Comparison of ENCODE assay signal across 24 cellular contexts in the genomic region with DNA sequence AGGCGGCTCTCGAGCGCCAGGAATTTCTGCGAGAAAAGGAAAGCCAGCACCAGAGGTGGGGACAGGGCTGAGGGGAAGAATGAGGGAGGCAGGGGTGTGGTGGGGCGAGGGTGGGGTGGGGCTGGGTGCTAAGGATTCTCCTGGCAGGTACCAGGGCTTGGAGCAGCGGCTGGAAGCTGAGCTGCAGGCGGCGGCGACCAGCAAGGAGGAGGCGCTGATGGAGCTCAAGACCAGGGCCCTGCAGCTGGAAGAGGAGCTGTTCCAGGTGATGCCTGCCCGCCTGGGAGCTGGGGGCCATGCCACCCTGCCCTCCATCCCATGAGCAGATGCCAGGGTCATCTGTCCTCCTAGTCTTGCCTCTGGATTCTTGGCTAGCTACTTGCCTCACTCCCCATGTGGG.
"Had no signal": no experiment of that assay in that cellular context is flagged by ENCODE, and none has a peak within 500 bp of the region (broad histone marks: within the 10 kb centered on the region; RNA-seq: fewer than 3 reads in every experiment).

No MANE protein-coding gene starts in this region.

- FAIRE-seq: HepG2, RCC 7860 had no signal

- H3K4me3 Mint-ChIP-seq: T-cell; T-helper 1 cell treated with Interleukin-12 subunit alpha and Interleukin-12 subunit beta and Interleukin-4 antibody, amounts not matched to agents 30 μg/mL and 1 μg/mL, for 36 hours had no signal

- H3K27me3 ChIP-seq: MG63 had no signal

- H3K9me3 ChIP-seq: MG63 had no signal

- H3K9me3 Mint-ChIP-seq: T-cell; T-helper 1 cell treated with Interleukin-12 subunit alpha and Interleukin-12 subunit beta and Interleukin-4 antibody, amounts not matched to agents 30 μg/mL and 1 μg/mL, for 36 hours had no signal

- ATAC-seq: HepG2, T-cell had no signal

- H3K27me3 Mint-ChIP-seq: T-cell had no signal

- H3K36me3 ChIP-seq: MG63 had no signal

- H3K27ac Mint-ChIP-seq: T-helper 1 cell treated with Interleukin-12 subunit alpha and Interleukin-12 subunit beta and Interleukin-4 antibody, amounts not matched to agents 30 μg/mL and 1 μg/mL, for 36 hours had no signal

- H3K4me3 ChIP-seq: MG63 had no signal

- DNase-seq: IMR-90, Karpas-422, KG1, MG63, NCI-H1092, NCI-H1105 treated with DMSO at 0.1 percent for 48 hours, NCI-H1417 treated with DMSO at 0.1 percent for 48 hours, NCI-H146, NCI-H187, NCI-H2029, NCI-H2081 treated with DMSO at 0.1 percent for 48 hours, NCI-H2171, NCI-H226, NCI-H446, NCI-H510A, NCI-H524 treated with DMSO at 0.1 percent for 48 hours, NCI-H69, NCI-H774, RPMI8226, SHP77, T-cell had no signal
